Comparison of ENCODE assay signal across 1 cellular context in the genomic region with DNA sequence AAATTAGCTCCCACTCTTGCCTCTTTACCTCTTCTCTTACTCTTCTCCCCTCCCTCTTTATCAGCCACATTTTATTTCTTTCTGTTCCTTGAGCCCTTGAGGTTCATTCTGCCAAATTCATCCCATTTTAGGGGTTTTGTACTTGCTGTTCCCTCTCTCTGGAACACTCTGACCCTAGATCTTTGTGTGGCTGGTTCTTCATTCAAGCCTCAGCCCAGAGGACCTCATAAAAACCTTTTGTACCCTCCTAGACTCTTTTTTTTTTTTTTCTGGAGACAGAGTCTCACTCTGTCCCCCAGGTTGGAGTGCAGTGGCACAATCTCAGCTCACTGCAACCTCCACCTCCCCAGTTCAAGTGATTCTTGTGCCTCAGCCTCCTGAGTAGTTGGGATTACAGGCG.
TF ChIP-seq lines count a peak whose summit lies in the region.

No MANE protein-coding gene starts in this region.

TF ChIP-seq in K562, 482 proteins besides CTCF, POLR2A, EP300 and RAD21:
- TF ChIP-seq, protein P1, sequence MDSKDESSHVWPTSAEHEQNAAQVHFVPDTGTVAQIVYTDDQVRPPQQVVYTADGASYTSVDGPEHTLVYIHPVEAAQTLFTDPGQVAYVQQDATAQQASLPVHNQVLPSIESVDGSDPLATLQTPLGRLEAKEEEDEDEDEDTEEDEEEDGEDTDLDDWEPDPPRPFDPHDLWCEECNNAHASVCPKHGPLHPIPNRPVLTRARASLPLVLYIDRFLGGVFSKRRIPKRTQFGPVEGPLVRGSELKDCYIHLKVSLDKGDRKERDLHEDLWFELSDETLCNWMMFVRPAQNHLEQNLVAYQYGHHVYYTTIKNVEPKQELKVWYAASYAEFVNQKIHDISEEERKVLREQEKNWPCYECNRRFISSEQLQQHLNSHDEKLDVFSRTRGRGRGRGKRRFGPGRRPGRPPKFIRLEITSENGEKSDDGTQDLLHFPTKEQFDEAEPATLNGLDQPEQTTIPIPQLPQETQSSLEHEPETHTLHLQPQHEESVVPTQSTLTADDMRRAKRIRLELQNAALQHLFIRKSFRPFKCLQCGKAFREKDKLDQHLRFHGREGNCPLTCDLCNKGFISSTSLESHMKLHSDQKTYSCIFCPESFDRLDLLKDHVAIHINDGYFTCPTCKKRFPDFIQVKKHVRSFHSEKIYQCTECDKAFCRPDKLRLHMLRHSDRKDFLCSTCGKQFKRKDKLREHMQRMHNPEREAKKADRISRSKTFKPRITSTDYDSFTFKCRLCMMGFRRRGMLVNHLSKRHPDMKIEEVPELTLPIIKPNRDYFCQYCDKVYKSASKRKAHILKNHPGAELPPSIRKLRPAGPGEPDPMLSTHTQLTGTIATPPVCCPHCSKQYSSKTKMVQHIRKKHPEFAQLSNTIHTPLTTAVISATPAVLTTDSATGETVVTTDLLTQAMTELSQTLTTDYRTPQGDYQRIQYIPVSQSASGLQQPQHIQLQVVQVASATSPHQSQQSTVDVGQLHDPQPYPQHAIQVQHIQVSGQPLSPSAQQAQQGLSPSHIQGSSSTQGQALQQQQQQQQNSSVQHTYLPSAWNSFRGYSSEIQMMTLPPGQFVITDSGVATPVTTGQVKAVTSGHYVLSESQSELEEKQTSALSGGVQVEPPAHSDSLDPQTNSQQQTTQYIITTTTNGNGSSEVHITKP (IDR thresholded peaks at IDR 0.05; ENCODE audit: partially characterized antibody), result peak; percentile 24
